7 cellular contexts compared by ENCODE assay signal in genomic region chr2:118185210-118186109, GRCh38.
DNase-seq lines count a peak whose midpoint lies in the region; ATAC-seq, FAIRE-seq and TF ChIP-seq lines count a peak whose summit lies in the region.

No MANE protein-coding gene starts in this region.

- H3K27me3 Mint-ChIP-seq in immature natural killer cell (ENCODE audit: low read depth in 3 of 3), result peaks cover 3 to 13% (median 11%) of the 10 kb centered on the region in 3 donors

- no peak for TF ChIP-seq CTCF in VCaP (conservative IDR thresholded peaks at IDR 0.05)
- TF ChIP-seq CTCF in bronchial epithelial cell (IDR thresholded peaks at IDR 0.05; ENCODE audit: insufficient read depth, low read length, severe bottlenecking), result no peak

- FAIRE-seq in bronchial epithelial cell (lab: Jason Lieb, UNC), result no peak

- peak; percentile 82 for ATAC-seq in GM18502 (IDR thresholded peaks at IDR 0.05; ENCODE audit: poor library complexity, unreplicated experiment)
- ATAC-seq in HG02642 (IDR thresholded peaks at IDR 0.05; ENCODE audit: poor library complexity, unreplicated experiment), result peak; percentile 82

- no peaks in the 10 kb centered on the region for H3K9me3 Mint-ChIP-seq in immature natural killer cell

- no peaks in the 10 kb centered on the region for H3K36me3 Mint-ChIP-seq in immature natural killer cell

- H3K27ac ChIP-seq in VCaP, result peak overlapping the region; percentile 88
- H3K27ac ChIP-seq in skeletal muscle tissue (ENCODE audit: low read depth, low read length), result peak overlapping the region; percentile 75

- H3K27ac Mint-ChIP-seq in immature natural killer cell, result peak overlapping the region; percentile 92 to 98 (median 96)

- H3K4me3 Mint-ChIP-seq in immature natural killer cell, result peak overlapping the region; percentile 89 to 97 (median 96)

- peaks cover 5 to 13% (median 8%) of the 10 kb centered on the region in 3 donors for H3K4me1 ChIP-seq in skeletal muscle tissue (ENCODE audit: control insufficient read depth in 3 of 3, insufficient read depth in 3 of 3, low read length in 3 of 3)

- no peaks in the 10 kb centered on the region for H3K27me3 ChIP-seq in bronchial epithelial cell (ENCODE audit: control insufficient read depth, insufficient read depth, low read length)
- H3K27me3 ChIP-seq in skeletal muscle tissue (ENCODE audit: control insufficient read depth in 3 of 3, insufficient read depth in 3 of 3, low read length in 3 of 3), result no peaks in the 10 kb centered on the region

- no peaks in the 10 kb centered on the region for H3K9me3 ChIP-seq in skeletal muscle tissue (ENCODE audit: control insufficient read depth in 3 of 3, low read length in 3 of 3)

- H3K36me3 ChIP-seq in bronchial epithelial cell (ENCODE audit: control insufficient read depth, insufficient read depth, low read length) (no peaks in the 10 kb centered on the region), skeletal muscle tissue (ENCODE audit: control insufficient read depth in 3 of 3, insufficient read depth in 3 of 3, low read length in 3 of 3) (no peaks in the 10 kb centered on the region)

- peak overlapping the region; percentile 66 for H3K4me3 ChIP-seq in bronchial epithelial cell (ENCODE audit: low read depth, low read length)
- H3K4me3 ChIP-seq in skeletal muscle tissue (ENCODE audit: low read length in 3 of 3), result peak overlapping the region; percentile 84 to 91 (median 86)

- H3K4me1 Mint-ChIP-seq in immature natural killer cell, result peaks cover 22 to 29% of the 10 kb centered on the region in 2 donors

- DNase-seq in NCI-H1105 (lab: John Stamatoyannopoulos, UW) (peak; percentile 75), bronchial epithelial cell (ENCODE audit: low read depth) (peak; percentile 27), immature natural killer cell (peak; percentile 44 to 58 (median 56))

- peak overlapping the region; percentile 76 to 87 (median 84) for H3K9ac ChIP-seq in skeletal muscle tissue (ENCODE audit: low read depth in 1 of 3, low read length in 3 of 3)

Comparison
In these comparisons a context has a peak if more than half of its experiments do, and no peak if none do; other contexts are left out.
1. Peak in every context shown above with its lines: DNase-seq, ATAC-seq, H3K4me3 ChIP-seq and H3K27ac ChIP-seq.